ENCODE assay signal across 8 cellular contexts in genomic region chr13:50081106-50081898, GRCh38.
A peak's percentile ranks its signal among the peaks of the same experiment; 100 is the strongest.
DNase-seq lines count a peak whose midpoint lies in the region; ATAC-seq and TF ChIP-seq lines count a peak whose summit lies in the region.

No MANE protein-coding gene starts in this region.

- ATAC-seq in GM21786 (IDR thresholded peaks at IDR 0.05; ENCODE audit: unreplicated experiment), result peak; percentile 0
- ATAC-seq in activated CD8-positive, alpha-beta T cell treated with anti-CD3 and anti-CD28 coated beads for 36 hours, result peak; percentile 18
- ATAC-seq in HG03469 (IDR thresholded peaks at IDR 0.05; ENCODE audit: unreplicated experiment), result no peak

- intact Hi-C loops in activated CD8-positive, alpha-beta T cell treated with anti-CD3 and anti-CD28 coated beads for 36 hours (cut with micrococcal nuclease), result loop anchor here (5.0 to 10.0 kb wide), 3 partner anchors 156 to 831 kb away; no protein-coding TSS in a partner anchor

- H3K27me3 Mint-ChIP-seq in activated CD8-positive, alpha-beta T cell treated with anti-CD3 and anti-CD28 coated beads for 36 hours, result peaks cover 8% of the 10 kb centered on the region
- peaks cover 9% of the 10 kb centered on the region for H3K27me3 Mint-ChIP-seq in endothelial cell (ENCODE audit: unreplicated experiment)

- no peaks in the 10 kb centered on the region for H3K36me3 ChIP-seq in muscle layer of colon (ENCODE audit: insufficient read depth, low read length)

- H3K27ac Mint-ChIP-seq in activated CD8-positive, alpha-beta T cell treated with anti-CD3 and anti-CD28 coated beads for 36 hours, result peak overlapping the region; percentile 98
- peak overlapping the region; percentile 98 for H3K27ac Mint-ChIP-seq in endothelial cell (ENCODE audit: unreplicated experiment)

- no peak for TF ChIP-seq CTCF in activated CD8-positive, alpha-beta T cell treated with anti-CD3 and anti-CD28 coated beads for 36 hours (IDR thresholded peaks at IDR 0.05)
- no peak for TF ChIP-seq CTCF in endothelial cell (IDR thresholded peaks at IDR 0.05; ENCODE audit: unreplicated experiment)

- peaks cover 12 to 14% of the 10 kb centered on the region in 2 donors for H3K27me3 ChIP-seq in muscle layer of colon (ENCODE audit: control insufficient read depth in 1 of 2, insufficient read depth in 2 of 2, low read length in 2 of 2)

- peak overlapping the region; percentile 93 for H3K4me3 Mint-ChIP-seq in activated CD8-positive, alpha-beta T cell treated with anti-CD3 and anti-CD28 coated beads for 36 hours
- H3K4me3 Mint-ChIP-seq in endothelial cell (ENCODE audit: unreplicated experiment), result peak overlapping the region; percentile 100

- H3K9ac ChIP-seq in muscle layer of colon (ENCODE audit: low read length), result no peak overlapping the region

- H3K9me3 Mint-ChIP-seq in activated CD8-positive, alpha-beta T cell treated with anti-CD3 and anti-CD28 coated beads for 36 hours, result no peaks in the 10 kb centered on the region
- no peaks in the 10 kb centered on the region for H3K9me3 Mint-ChIP-seq in endothelial cell (ENCODE audit: unreplicated experiment)

- peaks cover 28% of the 10 kb centered on the region for H3K4me1 Mint-ChIP-seq in activated CD8-positive, alpha-beta T cell treated with anti-CD3 and anti-CD28 coated beads for 36 hours (ENCODE audit: low read depth)
- H3K4me1 Mint-ChIP-seq in endothelial cell (ENCODE audit: unreplicated experiment), result peaks cover 12% of the 10 kb centered on the region

- H3K4me3 ChIP-seq in muscle layer of colon (ENCODE audit: low read depth in 1 of 2, low read length in 2 of 2), result peak overlapping the region; percentile 45 to 78

- DNase-seq in DMS53 (lab: John Stamatoyannopoulos, UW), result peak; percentile 68
- DNase-seq in NCI-H1105 (lab: John Stamatoyannopoulos, UW), result peak; percentile 11
- DNase-seq in activated CD8-positive, alpha-beta T cell treated with anti-CD3 and anti-CD28 coated beads for 36 hours, result peak; percentile 63
- peak; percentile 51 for DNase-seq in endothelial cell (ENCODE audit: low spot score)
- DNase-seq in stimulated activated naive CD4-positive, alpha-beta T cell treated with Interleukin-2 at 50 U/mL for 16 hours (lab: John Stamatoyannopoulos, UW), result peak; percentile 55

- POLR2A ChIA-PET in activated CD8-positive, alpha-beta T cell treated with anti-CD3 and anti-CD28 coated beads for 36 hours (lab: Charles Lee), result interaction anchor here (0.6 to 5.9 kb wide), 27 partner anchors 13 to 832 kb away, joined by 3 to 79 read pairs (median 4); partner anchors contain the start of genes KPNA3 and TRIM13

- CTCF ChIA-PET in activated CD8-positive, alpha-beta T cell treated with anti-CD3 and anti-CD28 coated beads for 36 hours (lab: Charles Lee), result interaction anchor here (0.8 to 8.2 kb wide), 10 partner anchors 10 to 830 kb away, joined by 3 to 82 read pairs (median 4); partner anchors contain the start of gene TRIM13

- H3K4me1 ChIP-seq in muscle layer of colon (ENCODE audit: insufficient read depth, low read length), result peaks cover 12% of the 10 kb centered on the region

- H3K9me3 ChIP-seq in muscle layer of colon (ENCODE audit: low read length), result no peaks in the 10 kb centered on the region

- H3K36me3 Mint-ChIP-seq in activated CD8-positive, alpha-beta T cell treated with anti-CD3 and anti-CD28 coated beads for 36 hours (ENCODE audit: low read depth), result peaks cover 26% of the 10 kb centered on the region
- H3K36me3 Mint-ChIP-seq in endothelial cell (ENCODE audit: low read depth, unreplicated experiment), result no peaks in the 10 kb centered on the region

- H3K27ac ChIP-seq in muscle layer of colon (ENCODE audit: low read depth, low read length), result peak overlapping the region; percentile 53

Comparison
In these comparisons a context has a peak if more than half of its experiments do, and no peak if none do; other contexts are left out.
1. DNase-seq: peak in every context shown above with its lines; median percentile 68 in DMS53; 63 in activated CD8-positive, alpha-beta T cell treated with anti-CD3 and anti-CD28 coated beads for 36 hours; 55 in stimulated activated naive CD4-positive, alpha-beta T cell treated with Interleukin-2 at 50 U/mL for 16 hours; 51 in endothelial cell; 11 in NCI-H1105.